Comparison of ENCODE assay signal across 14 cellular contexts in genomic region chr20:36848677-36849076, GRCh38. TPM values are rescaled to one million over a fixed set of nuclear protein-coding genes. Genes with fewer than 3 reads are reported as not detected.
DNase-seq lines count a peak whose midpoint lies in the region; ATAC-seq and TF ChIP-seq lines count a peak whose summit lies in the region.
"Had no signal": no experiment of that assay in that cellular context is flagged by ENCODE, and none has a peak within 500 bp of the region (broad histone marks: within the 10 kb centered on the region; RNA-seq: fewer than 3 reads in every experiment).

No MANE protein-coding gene starts in this region.

- H3K4me1 Mint-ChIP-seq in MCF 10A (ENCODE audit: insufficient read depth, unreplicated experiment) (peaks cover 6% of the 10 kb centered on the region), osteocyte (ENCODE audit: unreplicated experiment) (peaks cover 51% of the 10 kb centered on the region)

- BruUV-seq in MCF 10A (replicated peaks; lab: Mats Ljungman, UMichigan): no TSS peak

- H3K4me3 ChIP-seq in breast epithelium: peak overlapping the region in 1 of 3 donors; percentile 11
- no peak overlapping the region for H3K4me3 ChIP-seq in esophagus muscularis mucosa
- H3K4me3 ChIP-seq in upper lobe of right lung: no peak overlapping the region

- ATAC-seq in upper lobe of right lung (no peak), foreskin keratinocyte (no peak)
- ATAC-seq: activated T-cell treated with anti-CD3 and anti-CD28 coated beads, Interleukin-2, amount 50 U/mL, for 72 hours had no signal

- CTCF ChIA-PET in MCF 10A (lab: Yijun Ruan, JAX): interaction anchor here (2.0 kb wide), 1 partner anchor 10 kb away, joined by 6 read pairs; no protein-coding TSS in a partner anchor
- CTCF ChIA-PET in HEK293T (lab: Yijun Ruan, JAX): interaction anchor here (1.0 to 3.6 kb wide), 3 partner anchors 12 to 75 kb away, joined by 4 to 25 read pairs (median 4); partner anchors contain the start of gene DSN1

- intact Hi-C loops in breast epithelium (cut with DNase I; ENCODE audit: low total_unique reads): no loop called here
- intact Hi-C loops in MCF 10A (cut with micrococcal nuclease): no loop called here
- intact Hi-C loops in esophagus muscularis mucosa (cut with DNase I): no loop called here
- intact Hi-C loops in upper lobe of right lung (cut with DNase I): no loop called here

- H3K27me3 ChIP-seq in breast epithelium (no peaks in the 10 kb centered on the region), esophagus muscularis mucosa (no peaks in the 10 kb centered on the region), upper lobe of right lung (no peaks in the 10 kb centered on the region), foreskin keratinocyte (no peaks in the 10 kb centered on the region)

- H3K4me1 ChIP-seq in breast epithelium (peaks cover 4 to 7% of the 10 kb centered on the region in 2 donors), esophagus muscularis mucosa (peaks cover 76 to 95% (median 91%) of the 10 kb centered on the region in 4 donors), upper lobe of right lung (peaks cover 53% of the 10 kb centered on the region), foreskin keratinocyte (peaks cover 13% of the 10 kb centered on the region)

- TF ChIP-seq CTCF in breast epithelium (IDR thresholded peaks at IDR 0.05) (no peak), MCF 10A (IDR thresholded peaks at IDR 0.05; ENCODE audit: unreplicated experiment) (no peak), esophagus muscularis mucosa (IDR thresholded peaks at IDR 0.05) (no peak), osteocyte (IDR thresholded peaks at IDR 0.05) (no peak), upper lobe of right lung (IDR thresholded peaks at IDR 0.05) (no peak), foreskin keratinocyte (conservative IDR thresholded peaks at IDR 0.05) (no peak)

- DNase-seq in breast epithelium (ENCODE audit: low spot score in 2 of 2) (no peak), MCF 10A (ENCODE audit: unreplicated experiment) (no peak), esophagus muscularis mucosa (ENCODE audit: extremely low spot score) (no peak), osteocyte (ENCODE audit: extremely low spot score, unreplicated experiment) (no peak), upper lobe of right lung (no peak), HEK293T (ENCODE audit: extremely low spot score) (no peak), foreskin keratinocyte (no peak), NCI-H2171 treated with DMSO at 0.1 percent for 48 hours (lab: John Stamatoyannopoulos, UW) (no peak)
- DNase-seq: activated T-cell treated with anti-CD3 and anti-CD28 coated beads, Interleukin-2, amount 50 U/mL, for 72 hours; DND-41; mammary epithelial cell; NCI-H345 had no signal

- POLR2A ChIA-PET in MCF 10A (lab: Yijun Ruan, JAX): interaction anchor here (0.9 to 7.6 kb wide), 2 partner anchors 13 to 102 kb away, joined by 3 to 88 read pairs; partner anchors contain the start of gene NDRG3
- POLR2A ChIA-PET in HEK293T (lab: Yijun Ruan, JAX): interaction anchor here (1.3 kb wide), 1 partner anchor 14 kb away, joined by 4 read pairs; no protein-coding TSS in a partner anchor

- TF ChIP-seq POLR2A in breast epithelium (IDR thresholded peaks at IDR 0.05) (no peak), esophagus muscularis mucosa (IDR thresholded peaks at IDR 0.05; ENCODE audit: low read depth) (no peak)

- H3K27ac ChIP-seq in breast epithelium (peak overlapping the region; percentile 79 to 91), esophagus muscularis mucosa (replicated peaks in 1 of 4) (peak overlapping the region; percentile 90 to 96 (median 95)), upper lobe of right lung (peak overlapping the region; percentile 72), foreskin keratinocyte (no peak overlapping the region)

- H3K9me3 ChIP-seq in breast epithelium: no peaks in the 10 kb centered on the region
- peaks cover 0 to 2% (median 0%) of the 10 kb centered on the region in 4 donors for H3K9me3 ChIP-seq in esophagus muscularis mucosa
- no peaks in the 10 kb centered on the region for H3K9me3 ChIP-seq in upper lobe of right lung

- no peaks in the 10 kb centered on the region for H3K9me3 Mint-ChIP-seq in MCF 10A (ENCODE audit: unreplicated experiment)
- no peaks in the 10 kb centered on the region for H3K9me3 Mint-ChIP-seq in osteocyte (ENCODE audit: unreplicated experiment)

- H3K27ac Mint-ChIP-seq in MCF 10A (ENCODE audit: low read depth, unreplicated experiment) (no peak overlapping the region), osteocyte (ENCODE audit: unreplicated experiment) (peak overlapping the region; percentile 94)
- H3K27ac Mint-ChIP-seq: activated T-cell treated with anti-CD3 and anti-CD28 coated beads, Interleukin-2, amount 50 U/mL, for 72 hours had no signal

- no peak for TF ChIP-seq EP300 in esophagus muscularis mucosa (IDR thresholded peaks at IDR 0.05)

- H3K27me3 Mint-ChIP-seq in MCF 10A (ENCODE audit: insufficient read depth, unreplicated experiment) (no peaks in the 10 kb centered on the region), osteocyte (ENCODE audit: unreplicated experiment) (no peaks in the 10 kb centered on the region)

- peaks cover 10% of the 10 kb centered on the region for H3K36me3 Mint-ChIP-seq in MCF 10A (ENCODE audit: insufficient read depth, unreplicated experiment)
- peaks cover 7% of the 10 kb centered on the region for H3K36me3 Mint-ChIP-seq in osteocyte (ENCODE audit: unreplicated experiment)

- H3K36me3 ChIP-seq in breast epithelium: no peaks in the 10 kb centered on the region
- peaks cover 0 to 3% (median 1%) of the 10 kb centered on the region in 4 donors for H3K36me3 ChIP-seq in esophagus muscularis mucosa
- H3K36me3 ChIP-seq in upper lobe of right lung: no peaks in the 10 kb centered on the region

- H3K4me3 Mint-ChIP-seq in MCF 10A (ENCODE audit: unreplicated experiment) (no peak overlapping the region), osteocyte (ENCODE audit: unreplicated experiment) (no peak overlapping the region)
- H3K4me3 Mint-ChIP-seq: activated T-cell treated with anti-CD3 and anti-CD28 coated beads, Interleukin-2, amount 50 U/mL, for 72 hours had no signal

TF ChIP-seq in HEK293T, 16 proteins besides CTCF, POLR2A, EP300 and RAD21:
- TF ChIP-seq ZNF384 (IDR thresholded peaks at IDR 0.05) (no peak), L3MBTL2 (conservative IDR thresholded peaks at IDR 0.05) (no peak)

RNA-seq across cellular contexts. Expression of gene TLDC2, which starts 27.3 kb away (rescaled TPM):
- total RNA-seq in breast epithelium (1 to 10 TPM in 1 of 3 donors, not detected in 2; 1.1 TPM), MCF 10A (2022) (not detected in 2 replicates), esophagus muscularis mucosa (under 1 TPM in 3 of 4 donors, not detected in 1; 0.34 to 0.66 (median 0.42) TPM), osteocyte (0.26 TPM in 1 of 2 replicates, not detected in the other), upper lobe of right lung (1.6 TPM), foreskin keratinocyte (0.10 TPM in 1 of 2 replicates, not detected in the other)
- 0.09 TPM in 1 of 2 replicates, not detected in the other for polyA plus RNA-seq in foreskin keratinocyte
- total RNA-seq: A172; activated T-cell treated with anti-CD3 and anti-CD28 coated beads, Interleukin-2, amount 50 U/mL, for 72 hours; LHCN-M2; mammary epithelial cell had no signal
- polyA plus RNA-seq: mammary epithelial cell had no signal
